Comparison of ENCODE assay signal across 8 cellular contexts in the genomic region with DNA sequence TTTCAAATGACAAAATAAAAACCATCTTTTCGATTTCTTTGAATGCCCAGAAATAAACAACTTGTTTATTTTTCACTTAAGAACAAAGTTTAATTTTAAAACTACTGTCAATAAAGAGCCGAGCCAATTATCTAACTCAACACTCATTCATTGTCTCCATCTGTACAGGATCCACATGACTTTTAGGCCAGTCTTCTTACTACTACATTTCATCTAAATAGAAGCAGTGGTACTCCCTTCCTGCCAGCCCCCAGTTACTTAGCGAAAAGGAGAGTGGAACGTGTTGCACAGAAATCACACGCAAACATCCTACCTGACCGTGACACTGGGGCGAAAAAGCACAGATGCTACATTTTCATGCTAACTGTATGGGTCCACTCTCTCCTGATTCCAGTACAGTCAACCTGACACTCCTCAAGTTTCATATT. TPM values are rescaled to one million over a fixed set of nuclear protein-coding genes. Genes with fewer than 3 reads are reported as not detected.
DNase-seq lines count a peak whose midpoint lies in the region; ATAC-seq, FAIRE-seq and TF ChIP-seq lines count a peak whose summit lies in the region.

No MANE protein-coding gene starts in this region.

- peaks cover 7% of the 10 kb centered on the region for H4K20me1 ChIP-seq in keratinocyte (ENCODE audit: control insufficient read depth, extremely low read depth, insufficient read depth, low read length)

- H3K4me2 ChIP-seq in keratinocyte (ENCODE audit: control insufficient read depth, extremely low read depth, insufficient read depth, low read depth, low read length): peak overlapping the region; percentile 95

- H3K27me3 Mint-ChIP-seq in activated naive CD8-positive, alpha-beta T cell: no peaks in the 10 kb centered on the region

- H3K27ac Mint-ChIP-seq in activated naive CD8-positive, alpha-beta T cell: peak overlapping the region; percentile 90

- H3K36me3 ChIP-seq in keratinocyte (ENCODE audit: control insufficient read depth in 2 of 2, extremely low read depth in 1 of 2, insufficient read depth in 2 of 2, low read length in 2 of 2) (peaks cover 9 to 14% of the 10 kb centered on the region in 2 experiments), subcutaneous abdominal adipose tissue (ENCODE audit: control insufficient read depth in 5 of 5, insufficient read depth in 5 of 5, low read length in 5 of 5) (peaks cover 8 to 31% (median 18%) of the 10 kb centered on the region in 5 donors)

- H3K27me3 ChIP-seq in keratinocyte (ENCODE audit: control insufficient read depth, extremely low read depth, insufficient read depth, low read length) (no peaks in the 10 kb centered on the region), subcutaneous abdominal adipose tissue (ENCODE audit: control insufficient read depth in 5 of 5, insufficient read depth in 4 of 5, low read length in 5 of 5) (no peaks in the 10 kb centered on the region)

- TF ChIP-seq CTCF in keratinocyte (optimal IDR thresholded peaks at IDR 0.05 in 1 of 3, IDR thresholded peaks at IDR 0.05 in 1 of 3, conservative IDR thresholded peaks at IDR 0.05 in 1 of 3; ENCODE audit: extremely low read depth in 1 of 3, insufficient read depth in 2 of 3, low read length in 3 of 3): no peak

- H3K4me1 ChIP-seq in keratinocyte (ENCODE audit: control insufficient read depth, extremely low read depth, insufficient read depth, low read length) (peaks cover 35% of the 10 kb centered on the region), subcutaneous abdominal adipose tissue (ENCODE audit: control insufficient read depth in 5 of 5, insufficient read depth in 5 of 5, low read length in 5 of 5) (peaks cover 2 to 47% (median 37%) of the 10 kb centered on the region in 5 donors)

- H3K36me3 Mint-ChIP-seq in activated naive CD8-positive, alpha-beta T cell: peaks cover 8% of the 10 kb centered on the region

- DNase-seq in NCI-H1092 treated with DMSO at 0.1 percent for 48 hours (lab: John Stamatoyannopoulos, UW) (peak; percentile 19), NCI-H1092 (lab: John Stamatoyannopoulos, UW) (no peak), keratinocyte (ENCODE audit: low read depth, low spot score) (no peak), NCI-H2107 (lab: John Stamatoyannopoulos, UW) (no peak), NCI-H128 (lab: John Stamatoyannopoulos, UW; ENCODE audit: unreplicated experiment) (no peak)

- H2AFZ ChIP-seq in keratinocyte (ENCODE audit: control insufficient read depth, low read length): peak overlapping the region; percentile 50

- peaks cover 49% of the 10 kb centered on the region for H3K4me1 Mint-ChIP-seq in activated naive CD8-positive, alpha-beta T cell (ENCODE audit: low read depth)

- dilution Hi-C loops in keratinocyte (cut with MboI; ENCODE audit: extremely low pct_ligation_motif_present, low sequenced_read_pairs): no loop called here

- H3K9me3 ChIP-seq in keratinocyte (ENCODE audit: control insufficient read depth, low read depth, low read length) (no peaks in the 10 kb centered on the region), subcutaneous abdominal adipose tissue (ENCODE audit: control insufficient read depth in 5 of 5, low read length in 5 of 5) (no peaks in the 10 kb centered on the region)

- no peak for FAIRE-seq in keratinocyte (lab: Jason Lieb, UNC)

- ATAC-seq in HG03175 (IDR thresholded peaks at IDR 0.05; ENCODE audit: unreplicated experiment): peak; percentile 2

- no peaks in the 10 kb centered on the region for H3K9me3 Mint-ChIP-seq in activated naive CD8-positive, alpha-beta T cell (ENCODE audit: low read depth)

- H3K4me3 ChIP-seq in keratinocyte (ENCODE audit: control insufficient read depth in 2 of 3, extremely low read depth in 1 of 3, insufficient read depth in 2 of 3, low read depth in 1 of 3, low read length in 3 of 3): peak overlapping the region; percentile 84 to 96 (median 95)
- peak overlapping the region; percentile 85 to 96 (median 94) for H3K4me3 ChIP-seq in subcutaneous abdominal adipose tissue (ENCODE audit: low read depth in 1 of 5, low read length in 5 of 5)

- H3K79me2 ChIP-seq in keratinocyte (ENCODE audit: control insufficient read depth, insufficient read depth, low read length): peaks cover 56% of the 10 kb centered on the region

- H3K4me3 Mint-ChIP-seq in activated naive CD8-positive, alpha-beta T cell: peak overlapping the region; percentile 92

- H3K9ac ChIP-seq in keratinocyte (ENCODE audit: control insufficient read depth, extremely low read depth, insufficient read depth, low read length): peak overlapping the region; percentile 92
- peak overlapping the region; percentile 36 to 96 (median 88) for H3K9ac ChIP-seq in subcutaneous abdominal adipose tissue (ENCODE audit: low read length in 5 of 5)

- H3K9me1 ChIP-seq in keratinocyte (ENCODE audit: control insufficient read depth, extremely low read depth, insufficient read depth, low read length): no peaks in the 10 kb centered on the region

- H3K27ac ChIP-seq in keratinocyte (ENCODE audit: control insufficient read depth, insufficient read depth, low read length) (peak overlapping the region; percentile 86), subcutaneous abdominal adipose tissue (ENCODE audit: low read depth, low read length) (peak overlapping the region; percentile 96)

RNA-seq across cellular contexts. Expression of gene GNA13, which starts 1.2 kb away (rescaled TPM):
- polyA plus RNA-seq in keratinocyte: 23.6 to 38.9 TPM (median 27.3 TPM) in 3 replicates
- 12.4 TPM for polyA plus RNA-seq in keratinocyte (2011; ENCODE audit: low read depth)
- polyA plus RNA-seq in keratinocyte (2011; cell fraction: cytosol; rRNA removed): 19.1 and 39.8 TPM in 2 replicates
- polyA plus RNA-seq in keratinocyte (2011; cell fraction: nucleus; rRNA removed): 16.0 and 23.5 TPM in 2 replicates
- 20.7 and 23.7 TPM in 2 replicates for polyA plus RNA-seq in keratinocyte (2012; ENCODE audit: low replicate concordance)
- polyA minus RNA-seq in keratinocyte: 13.7 to 58.7 TPM (median 32.2 TPM) in 3 replicates
- polyA minus RNA-seq in keratinocyte (2011; cell fraction: cytosol; rRNA and poly(A)+ RNA removed): 26.9 TPM
- polyA minus RNA-seq in keratinocyte (2011; cell fraction: nucleus; rRNA and poly(A)+ RNA removed): 18.5 and 31.6 TPM in 2 replicates
